2 cellular contexts compared by ENCODE assay signal in the genomic region with DNA sequence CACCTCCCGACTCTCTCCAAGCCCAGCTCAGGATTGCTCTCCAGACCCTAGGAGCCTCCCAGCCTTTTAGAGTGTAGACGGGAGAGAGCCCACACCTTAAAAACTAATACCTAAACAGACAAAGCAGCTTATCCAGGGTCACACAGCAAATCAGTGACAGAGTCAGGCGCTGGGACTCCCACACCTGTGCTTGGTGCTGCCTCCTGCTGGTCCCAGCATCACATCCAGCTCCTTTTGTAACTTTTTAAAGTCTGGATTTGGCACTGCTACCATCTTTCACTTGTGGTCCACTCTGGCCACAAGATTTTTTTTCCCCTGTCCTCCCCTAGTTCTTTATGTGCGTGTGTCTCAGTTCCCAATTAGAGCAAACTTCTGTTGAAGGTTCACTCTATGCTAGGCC.
TF ChIP-seq lines count a peak whose summit lies in the region.

No MANE protein-coding gene starts in this region.

TF ChIP-seq in SK-N-SH, 30 proteins besides CTCF, POLR2A, EP300 and RAD21:
- TF ChIP-seq NRF1 (IDR thresholded peaks at IDR 0.05; ENCODE audit: low read depth, low read length) (no peak), GABPA (IDR thresholded peaks at IDR 0.05; ENCODE audit: low read depth) (no peak), FOXM1 (IDR thresholded peaks at IDR 0.05; ENCODE audit: low read depth) (no peak), YY1 (IDR thresholded peaks at IDR 0.05; ENCODE audit: low read depth) (no peak), RXRA (IDR thresholded peaks at IDR 0.05; ENCODE audit: borderline replicate concordance, low read depth) (no peak), POLR2AphosphoS5 (IDR thresholded peaks at IDR 0.05; ENCODE audit: low read depth, low read length) (no peak), RFX5 (IDR thresholded peaks at IDR 0.05; ENCODE audit: low read length) (no peak), SIN3A (IDR thresholded peaks at IDR 0.05; ENCODE audit: borderline replicate concordance, low read depth, low read length) (no peak), SMC3 (IDR thresholded peaks at IDR 0.05; ENCODE audit: low read depth, low read length) (no peak), GATA2 (CRISPR knock-in tag; IDR thresholded peaks at IDR 0.05) (no peak), MEF2A (IDR thresholded peaks at IDR 0.05; ENCODE audit: borderline replicate concordance, low read depth) (no peak), RCOR1 (IDR thresholded peaks at IDR 0.05; ENCODE audit: low read length) (no peak), ELF1 (IDR thresholded peaks at IDR 0.05) (no peak), TCF12 (IDR thresholded peaks at IDR 0.05) (no peak)
- TF ChIP-seq, protein P1, sequence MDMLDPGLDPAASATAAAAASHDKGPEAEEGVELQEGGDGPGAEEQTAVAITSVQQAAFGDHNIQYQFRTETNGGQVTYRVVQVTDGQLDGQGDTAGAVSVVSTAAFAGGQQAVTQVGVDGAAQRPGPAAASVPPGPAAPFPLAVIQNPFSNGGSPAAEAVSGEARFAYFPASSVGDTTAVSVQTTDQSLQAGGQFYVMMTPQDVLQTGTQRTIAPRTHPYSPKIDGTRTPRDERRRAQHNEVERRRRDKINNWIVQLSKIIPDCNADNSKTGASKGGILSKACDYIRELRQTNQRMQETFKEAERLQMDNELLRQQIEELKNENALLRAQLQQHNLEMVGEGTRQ (IDR thresholded peaks at IDR 0.05; ENCODE audit: borderline replicate concordance, low read depth, low read length), result no peak
- TF ChIP-seq, protein P2, sequence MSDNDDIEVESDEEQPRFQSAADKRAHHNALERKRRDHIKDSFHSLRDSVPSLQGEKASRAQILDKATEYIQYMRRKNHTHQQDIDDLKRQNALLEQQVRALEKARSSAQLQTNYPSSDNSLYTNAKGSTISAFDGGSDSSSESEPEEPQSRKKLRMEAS (IDR thresholded peaks at IDR 0.05; ENCODE audit: low read depth), result no peak
- TF ChIP-seq, protein P3, sequence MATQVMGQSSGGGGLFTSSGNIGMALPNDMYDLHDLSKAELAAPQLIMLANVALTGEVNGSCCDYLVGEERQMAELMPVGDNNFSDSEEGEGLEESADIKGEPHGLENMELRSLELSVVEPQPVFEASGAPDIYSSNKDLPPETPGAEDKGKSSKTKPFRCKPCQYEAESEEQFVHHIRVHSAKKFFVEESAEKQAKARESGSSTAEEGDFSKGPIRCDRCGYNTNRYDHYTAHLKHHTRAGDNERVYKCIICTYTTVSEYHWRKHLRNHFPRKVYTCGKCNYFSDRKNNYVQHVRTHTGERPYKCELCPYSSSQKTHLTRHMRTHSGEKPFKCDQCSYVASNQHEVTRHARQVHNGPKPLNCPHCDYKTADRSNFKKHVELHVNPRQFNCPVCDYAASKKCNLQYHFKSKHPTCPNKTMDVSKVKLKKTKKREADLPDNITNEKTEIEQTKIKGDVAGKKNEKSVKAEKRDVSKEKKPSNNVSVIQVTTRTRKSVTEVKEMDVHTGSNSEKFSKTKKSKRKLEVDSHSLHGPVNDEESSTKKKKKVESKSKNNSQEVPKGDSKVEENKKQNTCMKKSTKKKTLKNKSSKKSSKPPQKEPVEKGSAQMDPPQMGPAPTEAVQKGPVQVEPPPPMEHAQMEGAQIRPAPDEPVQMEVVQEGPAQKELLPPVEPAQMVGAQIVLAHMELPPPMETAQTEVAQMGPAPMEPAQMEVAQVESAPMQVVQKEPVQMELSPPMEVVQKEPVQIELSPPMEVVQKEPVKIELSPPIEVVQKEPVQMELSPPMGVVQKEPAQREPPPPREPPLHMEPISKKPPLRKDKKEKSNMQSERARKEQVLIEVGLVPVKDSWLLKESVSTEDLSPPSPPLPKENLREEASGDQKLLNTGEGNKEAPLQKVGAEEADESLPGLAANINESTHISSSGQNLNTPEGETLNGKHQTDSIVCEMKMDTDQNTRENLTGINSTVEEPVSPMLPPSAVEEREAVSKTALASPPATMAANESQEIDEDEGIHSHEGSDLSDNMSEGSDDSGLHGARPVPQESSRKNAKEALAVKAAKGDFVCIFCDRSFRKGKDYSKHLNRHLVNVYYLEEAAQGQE (IDR thresholded peaks at IDR 0.05; ENCODE audit: low read depth, low read length), result no peak
- TF ChIP-seq, protein P4, sequence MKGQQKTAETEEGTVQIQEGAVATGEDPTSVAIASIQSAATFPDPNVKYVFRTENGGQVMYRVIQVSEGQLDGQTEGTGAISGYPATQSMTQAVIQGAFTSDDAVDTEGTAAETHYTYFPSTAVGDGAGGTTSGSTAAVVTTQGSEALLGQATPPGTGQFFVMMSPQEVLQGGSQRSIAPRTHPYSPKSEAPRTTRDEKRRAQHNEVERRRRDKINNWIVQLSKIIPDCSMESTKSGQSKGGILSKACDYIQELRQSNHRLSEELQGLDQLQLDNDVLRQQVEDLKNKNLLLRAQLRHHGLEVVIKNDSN (IDR thresholded peaks at IDR 0.05; ENCODE audit: borderline replicate concordance, low read depth), result no peak
- TF ChIP-seq, protein P5, sequence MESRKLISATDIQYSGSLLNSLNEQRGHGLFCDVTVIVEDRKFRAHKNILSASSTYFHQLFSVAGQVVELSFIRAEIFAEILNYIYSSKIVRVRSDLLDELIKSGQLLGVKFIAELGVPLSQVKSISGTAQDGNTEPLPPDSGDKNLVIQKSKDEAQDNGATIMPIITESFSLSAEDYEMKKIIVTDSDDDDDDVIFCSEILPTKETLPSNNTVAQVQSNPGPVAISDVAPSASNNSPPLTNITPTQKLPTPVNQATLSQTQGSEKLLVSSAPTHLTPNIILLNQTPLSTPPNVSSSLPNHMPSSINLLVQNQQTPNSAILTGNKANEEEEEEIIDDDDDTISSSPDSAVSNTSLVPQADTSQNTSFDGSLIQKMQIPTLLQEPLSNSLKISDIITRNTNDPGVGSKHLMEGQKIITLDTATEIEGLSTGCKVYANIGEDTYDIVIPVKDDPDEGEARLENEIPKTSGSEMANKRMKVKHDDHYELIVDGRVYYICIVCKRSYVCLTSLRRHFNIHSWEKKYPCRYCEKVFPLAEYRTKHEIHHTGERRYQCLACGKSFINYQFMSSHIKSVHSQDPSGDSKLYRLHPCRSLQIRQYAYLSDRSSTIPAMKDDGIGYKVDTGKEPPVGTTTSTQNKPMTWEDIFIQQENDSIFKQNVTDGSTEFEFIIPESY (IDR thresholded peaks at IDR 0.05; ENCODE audit: borderline replicate concordance, low read depth), result no peak

TF ChIP-seq in SK-N-SH treated with all-trans-retinoic acid at 6 μM for 48 hours, 23 proteins besides CTCF, POLR2A, EP300 and RAD21:
- TF ChIP-seq ARNTL (CRISPR knock-in tag; IDR thresholded peaks at IDR 0.05; ENCODE audit: borderline replicate concordance, low read depth), result no peak
- TF ChIP-seq, protein P6, sequence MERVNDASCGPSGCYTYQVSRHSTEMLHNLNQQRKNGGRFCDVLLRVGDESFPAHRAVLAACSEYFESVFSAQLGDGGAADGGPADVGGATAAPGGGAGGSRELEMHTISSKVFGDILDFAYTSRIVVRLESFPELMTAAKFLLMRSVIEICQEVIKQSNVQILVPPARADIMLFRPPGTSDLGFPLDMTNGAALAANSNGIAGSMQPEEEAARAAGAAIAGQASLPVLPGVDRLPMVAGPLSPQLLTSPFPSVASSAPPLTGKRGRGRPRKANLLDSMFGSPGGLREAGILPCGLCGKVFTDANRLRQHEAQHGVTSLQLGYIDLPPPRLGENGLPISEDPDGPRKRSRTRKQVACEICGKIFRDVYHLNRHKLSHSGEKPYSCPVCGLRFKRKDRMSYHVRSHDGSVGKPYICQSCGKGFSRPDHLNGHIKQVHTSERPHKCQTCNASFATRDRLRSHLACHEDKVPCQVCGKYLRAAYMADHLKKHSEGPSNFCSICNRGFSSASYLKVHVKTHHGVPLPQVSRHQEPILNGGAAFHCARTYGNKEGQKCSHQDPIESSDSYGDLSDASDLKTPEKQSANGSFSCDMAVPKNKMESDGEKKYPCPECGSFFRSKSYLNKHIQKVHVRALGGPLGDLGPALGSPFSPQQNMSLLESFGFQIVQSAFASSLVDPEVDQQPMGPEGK (CRISPR knock-in tag; IDR thresholded peaks at IDR 0.05; ENCODE audit: borderline replicate concordance), result no peak
- TF ChIP-seq CSDC2 (CRISPR knock-in tag; IDR thresholded peaks at IDR 0.05), result no peak
- TF ChIP-seq BACH2 (CRISPR knock-in tag; IDR thresholded peaks at IDR 0.05; ENCODE audit: borderline replicate concordance), result no peak
- TF ChIP-seq, protein P7, sequence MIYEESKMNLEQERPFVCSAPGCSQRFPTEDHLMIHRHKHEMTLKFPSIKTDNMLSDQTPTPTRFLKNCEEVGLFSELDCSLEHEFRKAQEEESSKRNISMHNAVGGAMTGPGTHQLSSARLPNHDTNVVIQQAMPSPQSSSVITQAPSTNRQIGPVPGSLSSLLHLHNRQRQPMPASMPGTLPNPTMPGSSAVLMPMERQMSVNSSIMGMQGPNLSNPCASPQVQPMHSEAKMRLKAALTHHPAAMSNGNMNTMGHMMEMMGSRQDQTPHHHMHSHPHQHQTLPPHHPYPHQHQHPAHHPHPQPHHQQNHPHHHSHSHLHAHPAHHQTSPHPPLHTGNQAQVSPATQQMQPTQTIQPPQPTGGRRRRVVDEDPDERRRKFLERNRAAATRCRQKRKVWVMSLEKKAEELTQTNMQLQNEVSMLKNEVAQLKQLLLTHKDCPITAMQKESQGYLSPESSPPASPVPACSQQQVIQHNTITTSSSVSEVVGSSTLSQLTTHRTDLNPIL (CRISPR knock-in tag; IDR thresholded peaks at IDR 0.05; ENCODE audit: low read depth), result no peak
- no peak for TF ChIP-seq GLIS3 (CRISPR knock-in tag; IDR thresholded peaks at IDR 0.05)
- no peak for TF ChIP-seq ZC3H10 (CRISPR knock-in tag; IDR thresholded peaks at IDR 0.05)
- no peak for TF ChIP-seq ZFP30 (CRISPR knock-in tag; IDR thresholded peaks at IDR 0.05)
- no peak for TF ChIP-seq PPARA (CRISPR knock-in tag; IDR thresholded peaks at IDR 0.05; ENCODE audit: borderline replicate concordance)
- no peak for TF ChIP-seq TCF4 (CRISPR knock-in tag; IDR thresholded peaks at IDR 0.05; ENCODE audit: borderline replicate concordance)
